Comparison of ENCODE assay signal across 19 cellular contexts in genomic region chr11:44833221-44833620, GRCh38.
DNase-seq lines count a peak whose midpoint lies in the region; ATAC-seq and TF ChIP-seq lines count a peak whose summit lies in the region.
"Had no signal": no experiment of that assay in that cellular context is flagged by ENCODE, and none has a peak within 500 bp of the region (broad histone marks: within the 10 kb centered on the region; RNA-seq: fewer than 3 reads in every experiment).

No MANE protein-coding gene starts in this region.

- TF ChIP-seq CTCF in HCT116 (IDR thresholded peaks at IDR 0.05 in 2 of 3, conservative IDR thresholded peaks at IDR 0.05 in 1 of 3; ENCODE audit: borderline replicate concordance in 1 of 3, insufficient read depth in 1 of 3, low read depth in 2 of 3, low read length in 2 of 3): no peak
- no peak for TF ChIP-seq CTCF in brain (conservative IDR thresholded peaks at IDR 0.05)
- TF ChIP-seq CTCF in mesothelial cell of epicardium (IDR thresholded peaks at IDR 0.05; ENCODE audit: unreplicated experiment): no peak
- TF ChIP-seq CTCF in tibial artery (IDR thresholded peaks at IDR 0.05): no peak

- H4K20me1 ChIP-seq in HCT116 (ENCODE audit: insufficient read depth): no peaks in the 10 kb centered on the region

- no peak overlapping the region for H2AFZ ChIP-seq in HCT116 (ENCODE audit: low read depth, low read length, poor library complexity, severe bottlenecking)
- H2AFZ ChIP-seq: GM23248 had no signal

- H3K27ac Mint-ChIP-seq in brain (peak overlapping the region in 4 of 5 experiments; percentile 91 to 98 (median 94)), mesothelial cell of epicardium (peak overlapping the region; percentile 93)
- H3K27ac Mint-ChIP-seq in effector memory CD8-positive, alpha-beta T cell: peak overlapping the region in 1 of 2 donors; percentile 26
- H3K27ac Mint-ChIP-seq: CD8-positive, alpha-beta T cell had no signal

- H3K4me3 Mint-ChIP-seq in brain (peak overlapping the region in 1 of 5 experiments; percentile 68), mesothelial cell of epicardium (no peak overlapping the region)
- no peak overlapping the region for H3K4me3 Mint-ChIP-seq in effector memory CD8-positive, alpha-beta T cell
- H3K4me3 Mint-ChIP-seq: CD8-positive, alpha-beta T cell had no signal

- DNase-seq in HCT116 (ENCODE audit: low read depth, low spot score): no peak
- no peak for DNase-seq in mesothelial cell of epicardium (ENCODE audit: low spot score in 2 of 2, unreplicated experiment in 2 of 2)
- DNase-seq in retina: peak; percentile 14
- DNase-seq in NCI-H1417 treated with DMSO at 0.1 percent for 48 hours (lab: John Stamatoyannopoulos, UW): no peak
- DNase-seq in tibial artery: no peak
- no peak for DNase-seq in effector memory CD8-positive, alpha-beta T cell
- DNase-seq in DMS53 (lab: John Stamatoyannopoulos, UW): no peak
- DNase-seq: BE2C; CD8-positive, alpha-beta T cell; DND-41; GDM1; GM23248; MM.1S; NCI-H1105 treated with DMSO at 0.1 percent for 48 hours; NCI-H187 treated with DMSO at 0.1 percent for 48 hours; NCI-H2171; Peyer's patch; Right ventricle myocardium superior had no signal

- H3K9ac ChIP-seq in HCT116 (ENCODE audit: low read length): no peak overlapping the region
- H3K9ac ChIP-seq: GM23248 had no signal

- no peaks in the 10 kb centered on the region for H3K27me3 Mint-ChIP-seq in brain
- no peaks in the 10 kb centered on the region for H3K27me3 Mint-ChIP-seq in mesothelial cell of epicardium (ENCODE audit: low read depth)
- peaks cover 6 to 12% of the 10 kb centered on the region in 2 donors for H3K27me3 Mint-ChIP-seq in effector memory CD8-positive, alpha-beta T cell

- H3K4me1 Mint-ChIP-seq in brain: peaks cover 45% of the 10 kb centered on the region
- H3K4me1 Mint-ChIP-seq in mesothelial cell of epicardium: peaks cover 31% of the 10 kb centered on the region
- H3K4me1 Mint-ChIP-seq in effector memory CD8-positive, alpha-beta T cell (ENCODE audit: low read depth in 2 of 2): peaks cover 9 to 11% of the 10 kb centered on the region in 2 donors

- no peak for TF ChIP-seq RAD21 in HCT116 (IDR thresholded peaks at IDR 0.05; ENCODE audit: low read depth)

- no peaks in the 10 kb centered on the region for H3K36me3 ChIP-seq in HCT116 (ENCODE audit: control insufficient read depth in 1 of 2, insufficient read depth in 2 of 2, low read length in 2 of 2)
- H3K36me3 ChIP-seq in tibial artery: no peaks in the 10 kb centered on the region
- H3K36me3 ChIP-seq: BE2C, Peyer's patch had no signal

- RAD21 ChIA-PET in HCT116 (lab: Charles Lee; ENCODE audit: low non-redundant PET in 1 of 2, low total read pairs in 2 of 2, uncharacterized antibody in 2 of 2, unreplicated experiment in 2 of 2): no interaction called here

- no peak for TF ChIP-seq POLR2A in HCT116 (IDR thresholded peaks at IDR 0.05; ENCODE audit: borderline replicate concordance, extremely low read depth, insufficient read depth, insufficient read length)

- no TSS peak for BruUV-seq in HCT116 (replicated peaks; lab: Mats Ljungman, UMichigan)

- H3K9me3 ChIP-seq in HCT116 (ENCODE audit: control insufficient read depth in 1 of 2, insufficient read depth in 1 of 2, low read depth in 1 of 2, low read length in 2 of 2) (no peaks in the 10 kb centered on the region), tibial artery (no peaks in the 10 kb centered on the region)
- H3K9me3 ChIP-seq: BE2C, Peyer's patch had no signal

- peaks cover 16% of the 10 kb centered on the region for H3K36me3 Mint-ChIP-seq in brain
- H3K36me3 Mint-ChIP-seq in mesothelial cell of epicardium: peaks cover 5% of the 10 kb centered on the region
- no peaks in the 10 kb centered on the region for H3K36me3 Mint-ChIP-seq in effector memory CD8-positive, alpha-beta T cell (ENCODE audit: insufficient read depth)
- H3K36me3 Mint-ChIP-seq: CD8-positive, alpha-beta T cell had no signal

- H3K4me1 ChIP-seq in HCT116 (ENCODE audit: control insufficient read depth in 1 of 2, insufficient read depth in 2 of 2, low read length in 2 of 2): peaks cover 13% of the 10 kb centered on the region in 2 experiments
- H3K4me1 ChIP-seq in tibial artery: peaks cover 0 to 10% (median 7%) of the 10 kb centered on the region in 4 donors
- H3K4me1 ChIP-seq: Peyer's patch had no signal

- H3K4me2 ChIP-seq in HCT116 (ENCODE audit: low read length): peak overlapping the region; percentile 31

- H3K27me3 ChIP-seq in HCT116 (ENCODE audit: insufficient read depth, low read length) (no peaks in the 10 kb centered on the region), tibial artery (no peaks in the 10 kb centered on the region)
- H3K27me3 ChIP-seq: BE2C, Peyer's patch had no signal

- POLR2A ChIA-PET in HCT116 (lab: Charles Lee): no interaction called here

- no peaks in the 10 kb centered on the region for H3K9me2 ChIP-seq in HCT116 (ENCODE audit: insufficient read depth)

- H3K79me2 ChIP-seq in HCT116 (ENCODE audit: insufficient read depth, low read length): no peaks in the 10 kb centered on the region

- CTCF ChIA-PET in HCT116 (lab: Charles Lee): no interaction called here

- no peak overlapping the region for H3K4me3 ChIP-seq in HCT116 (replicated peaks in 1 of 2; ENCODE audit: low read depth in 1 of 2, low read length in 2 of 2)
- H3K4me3 ChIP-seq in tibial artery: no peak overlapping the region
- H3K4me3 ChIP-seq: GM23248, Peyer's patch had no signal

- intact Hi-C loops in HCT116 (cut with micrococcal nuclease): no loop called here
- intact Hi-C loops in tibial artery (cut with DNase I; ENCODE audit: low total_unique reads): no loop called here

- no peak for ATAC-seq in HCT116
- ATAC-seq in effector memory CD8-positive, alpha-beta T cell (replicated peaks): no peak
- ATAC-seq: CD8-positive, alpha-beta T cell had no signal

- H3K9me3 Mint-ChIP-seq in brain (peaks cover 5 to 26% (median 14%) of the 10 kb centered on the region in 5 experiments), mesothelial cell of epicardium (peaks cover 16% of the 10 kb centered on the region)
- H3K9me3 Mint-ChIP-seq in effector memory CD8-positive, alpha-beta T cell: no peaks in the 10 kb centered on the region
- H3K9me3 Mint-ChIP-seq: CD8-positive, alpha-beta T cell had no signal

- no peak overlapping the region for H3K27ac ChIP-seq in HCT116 (ENCODE audit: low read depth, low read length)
- no peak overlapping the region for H3K27ac ChIP-seq in tibial artery
- H3K27ac ChIP-seq: GM23248 had no signal

TF ChIP-seq in HCT116, 20 proteins besides CTCF, POLR2A, EP300 and RAD21 (continues in another document):
- TF ChIP-seq POLR2AphosphoS5 (IDR thresholded peaks at IDR 0.05; ENCODE audit: low read depth, low read length) (no peak), EZH2phosphoT487 (IDR thresholded peaks at IDR 0.05; ENCODE audit: borderline replicate concordance) (no peak), FOSL1 (IDR thresholded peaks at IDR 0.05; ENCODE audit: low read depth) (no peak), EZH2 (IDR thresholded peaks at IDR 0.05) (no peak), CEBPB (IDR thresholded peaks at IDR 0.05; ENCODE audit: low read depth) (no peak), TCF7L2 (IDR thresholded peaks at IDR 0.05; ENCODE audit: borderline replicate concordance, extremely low read depth, insufficient read depth, insufficient read length) (no peak), JUND (IDR thresholded peaks at IDR 0.05) (no peak), YY1 (IDR thresholded peaks at IDR 0.05; ENCODE audit: extremely low read depth, insufficient replicate concordance, low read depth, low read length) (no peak), REST (IDR thresholded peaks at IDR 0.05; ENCODE audit: low read depth) (no peak), ZFX (IDR thresholded peaks at IDR 0.05) (no peak), SRF (IDR thresholded peaks at IDR 0.05; ENCODE audit: low read depth) (no peak), MAX (IDR thresholded peaks at IDR 0.05) (no peak), ZNF274 (IDR thresholded peaks at IDR 0.05; ENCODE audit: low read depth, low read length) (no peak), SP1 (IDR thresholded peaks at IDR 0.05; ENCODE audit: low read depth) (no peak)
- TF ChIP-seq, protein P1, sequence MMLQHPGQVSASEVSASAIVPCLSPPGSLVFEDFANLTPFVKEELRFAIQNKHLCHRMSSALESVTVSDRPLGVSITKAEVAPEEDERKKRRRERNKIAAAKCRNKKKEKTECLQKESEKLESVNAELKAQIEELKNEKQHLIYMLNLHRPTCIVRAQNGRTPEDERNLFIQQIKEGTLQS (IDR thresholded peaks at IDR 0.05): no peak
